ENCODE assay signal across 1 cellular context in the genomic region with DNA sequence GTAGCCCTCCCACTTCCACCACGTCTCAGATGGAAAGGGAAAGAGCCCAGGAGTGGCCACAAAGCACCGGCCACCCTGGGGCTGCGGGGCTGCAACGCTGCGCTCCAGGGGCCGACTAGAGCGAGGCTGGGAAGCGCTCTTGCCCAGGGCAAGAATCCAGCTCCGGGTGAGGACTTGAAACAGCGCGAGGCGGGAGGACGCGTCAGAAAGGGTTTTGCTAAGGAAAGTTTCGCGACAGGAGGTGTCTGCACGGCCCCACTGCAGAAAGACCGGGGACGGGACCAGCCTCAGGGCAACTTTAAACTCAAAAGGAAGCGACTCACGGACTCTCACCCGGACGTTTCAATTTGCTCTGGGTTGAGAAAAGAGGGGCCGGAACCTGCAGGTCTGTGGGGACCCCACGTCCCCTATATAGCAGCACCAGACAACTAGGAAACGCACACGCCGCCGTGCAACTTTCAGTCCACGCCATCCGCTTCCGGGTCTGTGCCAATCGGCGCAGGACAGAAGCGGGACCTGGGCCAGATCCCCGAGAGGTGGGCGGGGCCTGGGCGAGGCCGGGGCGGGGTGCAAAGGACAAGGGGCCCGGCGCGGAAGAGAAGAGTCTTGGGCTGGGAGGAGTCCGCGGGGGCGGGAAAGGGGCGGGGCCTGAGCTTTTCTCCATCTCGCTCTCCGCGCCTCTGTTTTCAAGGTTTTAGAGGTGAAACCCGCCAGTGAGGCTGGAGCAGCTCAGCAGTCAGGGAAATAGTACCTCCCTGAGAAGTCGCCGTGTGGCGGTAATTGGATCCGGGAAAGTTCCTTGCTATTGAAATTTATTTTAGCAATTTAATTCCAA.
TF ChIP-seq lines count a peak whose summit lies in the region.

A gene (minus strand): TSS at position 488 of the 835 bp plus-strand sequence. CDS start 6,792 bp downstream, outside the sequence.

TF ChIP-seq in HepG2, 621 proteins besides CTCF, POLR2A, EP300 and RAD21 (continued from another document and continues in another):
- TF ChIP-seq, protein P1, sequence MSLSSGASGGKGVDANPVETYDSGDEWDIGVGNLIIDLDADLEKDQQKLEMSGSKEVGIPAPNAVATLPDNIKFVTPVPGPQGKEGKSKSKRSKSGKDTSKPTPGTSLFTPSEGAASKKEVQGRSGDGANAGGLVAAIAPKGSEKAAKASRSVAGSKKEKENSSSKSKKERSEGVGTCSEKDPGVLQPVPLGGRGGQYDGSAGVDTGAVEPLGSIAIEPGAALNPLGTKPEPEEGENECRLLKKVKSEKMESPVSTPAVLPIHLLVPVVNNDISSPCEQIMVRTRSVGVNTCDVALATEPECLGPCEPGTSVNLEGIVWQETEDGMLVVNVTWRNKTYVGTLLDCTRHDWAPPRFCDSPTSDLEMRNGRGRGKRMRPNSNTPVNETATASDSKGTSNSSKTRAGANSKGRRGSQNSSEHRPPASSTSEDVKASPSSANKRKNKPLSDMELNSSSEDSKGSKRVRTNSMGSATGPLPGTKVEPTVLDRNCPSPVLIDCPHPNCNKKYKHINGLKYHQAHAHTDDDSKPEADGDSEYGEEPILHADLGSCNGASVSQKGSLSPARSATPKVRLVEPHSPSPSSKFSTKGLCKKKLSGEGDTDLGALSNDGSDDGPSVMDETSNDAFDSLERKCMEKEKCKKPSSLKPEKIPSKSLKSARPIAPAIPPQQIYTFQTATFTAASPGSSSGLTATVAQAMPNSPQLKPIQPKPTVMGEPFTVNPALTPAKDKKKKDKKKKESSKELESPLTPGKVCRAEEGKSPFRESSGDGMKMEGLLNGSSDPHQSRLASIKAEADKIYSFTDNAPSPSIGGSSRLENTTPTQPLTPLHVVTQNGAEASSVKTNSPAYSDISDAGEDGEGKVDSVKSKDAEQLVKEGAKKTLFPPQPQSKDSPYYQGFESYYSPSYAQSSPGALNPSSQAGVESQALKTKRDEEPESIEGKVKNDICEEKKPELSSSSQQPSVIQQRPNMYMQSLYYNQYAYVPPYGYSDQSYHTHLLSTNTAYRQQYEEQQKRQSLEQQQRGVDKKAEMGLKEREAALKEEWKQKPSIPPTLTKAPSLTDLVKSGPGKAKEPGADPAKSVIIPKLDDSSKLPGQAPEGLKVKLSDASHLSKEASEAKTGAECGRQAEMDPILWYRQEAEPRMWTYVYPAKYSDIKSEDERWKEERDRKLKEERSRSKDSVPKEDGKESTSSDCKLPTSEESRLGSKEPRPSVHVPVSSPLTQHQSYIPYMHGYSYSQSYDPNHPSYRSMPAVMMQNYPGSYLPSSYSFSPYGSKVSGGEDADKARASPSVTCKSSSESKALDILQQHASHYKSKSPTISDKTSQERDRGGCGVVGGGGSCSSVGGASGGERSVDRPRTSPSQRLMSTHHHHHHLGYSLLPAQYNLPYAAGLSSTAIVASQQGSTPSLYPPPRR (CRISPR knock-in tag; IDR thresholded peaks at IDR 0.05; ENCODE audit: borderline replicate concordance): no peak
- TF ChIP-seq ZNF563 (CRISPR knock-in tag; IDR thresholded peaks at IDR 0.05): peak; percentile 74; the same call in 1 of the 2 replicates
- TF ChIP-seq ZNF776 (CRISPR knock-in tag; IDR thresholded peaks at IDR 0.05): no peak
- TF ChIP-seq ZNF329 (CRISPR knock-in tag; IDR thresholded peaks at IDR 0.05; ENCODE audit: low read depth): no peak; the same call in 1 of the 2 replicates
- TF ChIP-seq ZNF607 (CRISPR knock-in tag; IDR thresholded peaks at IDR 0.05; ENCODE audit: borderline replicate concordance): no peak
- TF ChIP-seq, protein P2, sequence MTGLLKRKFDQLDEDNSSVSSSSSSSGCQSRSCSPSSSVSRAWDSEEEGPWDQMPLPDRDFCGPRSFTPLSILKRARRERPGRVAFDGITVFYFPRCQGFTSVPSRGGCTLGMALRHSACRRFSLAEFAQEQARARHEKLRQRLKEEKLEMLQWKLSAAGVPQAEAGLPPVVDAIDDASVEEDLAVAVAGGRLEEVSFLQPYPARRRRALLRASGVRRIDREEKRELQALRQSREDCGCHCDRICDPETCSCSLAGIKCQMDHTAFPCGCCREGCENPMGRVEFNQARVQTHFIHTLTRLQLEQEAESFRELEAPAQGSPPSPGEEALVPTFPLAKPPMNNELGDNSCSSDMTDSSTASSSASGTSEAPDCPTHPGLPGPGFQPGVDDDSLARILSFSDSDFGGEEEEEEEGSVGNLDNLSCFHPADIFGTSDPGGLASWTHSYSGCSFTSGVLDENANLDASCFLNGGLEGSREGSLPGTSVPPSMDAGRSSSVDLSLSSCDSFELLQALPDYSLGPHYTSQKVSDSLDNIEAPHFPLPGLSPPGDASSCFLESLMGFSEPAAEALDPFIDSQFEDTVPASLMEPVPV (CRISPR knock-in tag; IDR thresholded peaks at IDR 0.05): 0 out of 2 replicates have a peak, but pooled peaks have one; percentile 44
- TF ChIP-seq STAG1 (CRISPR knock-in tag; IDR thresholded peaks at IDR 0.05): no peak; the same call in 1 of the 2 replicates
- TF ChIP-seq DPF2 (CRISPR knock-in tag; IDR thresholded peaks at IDR 0.05; ENCODE audit: borderline replicate concordance, low read depth): no peak
- TF ChIP-seq ZNF570 (CRISPR knock-in tag; IDR thresholded peaks at IDR 0.05; ENCODE audit: borderline replicate concordance): no peak
- TF ChIP-seq SMAD1 (CRISPR knock-in tag; IDR thresholded peaks at IDR 0.05; ENCODE audit: borderline replicate concordance, low read depth): no peak
- 0 out of 2 replicates have a peak, but pooled peaks have one; percentile 64 for TF ChIP-seq ZNF343 (CRISPR knock-in tag; IDR thresholded peaks at IDR 0.05)
- TF ChIP-seq ZNF891 (CRISPR knock-in tag; IDR thresholded peaks at IDR 0.05): peak; percentile 40; the same call in 1 of the 2 replicates
- no peak for TF ChIP-seq BRD4 (CRISPR knock-in tag; IDR thresholded peaks at IDR 0.05)
- TF ChIP-seq, protein P3, sequence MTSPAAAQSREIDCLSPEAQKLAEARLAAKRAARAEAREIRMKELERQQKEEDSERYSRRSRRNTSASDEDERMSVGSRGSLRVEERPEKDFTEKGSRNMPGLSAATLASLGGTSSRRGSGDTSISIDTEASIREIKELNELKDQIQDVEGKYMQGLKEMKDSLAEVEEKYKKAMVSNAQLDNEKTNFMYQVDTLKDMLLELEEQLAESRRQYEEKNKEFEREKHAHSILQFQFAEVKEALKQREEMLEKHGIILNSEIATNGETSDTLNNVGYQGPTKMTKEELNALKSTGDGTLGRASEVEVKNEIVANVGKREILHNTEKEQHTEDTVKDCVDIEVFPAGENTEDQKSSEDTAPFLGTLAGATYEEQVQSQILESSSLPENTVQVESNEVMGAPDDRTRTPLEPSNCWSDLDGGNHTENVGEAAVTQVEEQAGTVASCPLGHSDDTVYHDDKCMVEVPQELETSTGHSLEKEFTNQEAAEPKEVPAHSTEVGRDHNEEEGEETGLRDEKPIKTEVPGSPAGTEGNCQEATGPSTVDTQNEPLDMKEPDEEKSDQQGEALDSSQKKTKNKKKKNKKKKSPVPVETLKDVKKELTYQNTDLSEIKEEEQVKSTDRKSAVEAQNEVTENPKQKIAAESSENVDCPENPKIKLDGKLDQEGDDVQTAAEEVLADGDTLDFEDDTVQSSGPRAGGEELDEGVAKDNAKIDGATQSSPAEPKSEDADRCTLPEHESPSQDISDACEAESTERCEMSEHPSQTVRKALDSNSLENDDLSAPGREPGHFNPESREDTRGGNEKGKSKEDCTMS (CRISPR knock-in tag; conservative IDR thresholded peaks at IDR 0.05): no peak
- no peak for TF ChIP-seq WIZ (CRISPR knock-in tag; IDR thresholded peaks at IDR 0.05)
- TF ChIP-seq ZNF670 (CRISPR knock-in tag; IDR thresholded peaks at IDR 0.05; ENCODE audit: borderline replicate concordance): no peak
- TF ChIP-seq, protein P4, sequence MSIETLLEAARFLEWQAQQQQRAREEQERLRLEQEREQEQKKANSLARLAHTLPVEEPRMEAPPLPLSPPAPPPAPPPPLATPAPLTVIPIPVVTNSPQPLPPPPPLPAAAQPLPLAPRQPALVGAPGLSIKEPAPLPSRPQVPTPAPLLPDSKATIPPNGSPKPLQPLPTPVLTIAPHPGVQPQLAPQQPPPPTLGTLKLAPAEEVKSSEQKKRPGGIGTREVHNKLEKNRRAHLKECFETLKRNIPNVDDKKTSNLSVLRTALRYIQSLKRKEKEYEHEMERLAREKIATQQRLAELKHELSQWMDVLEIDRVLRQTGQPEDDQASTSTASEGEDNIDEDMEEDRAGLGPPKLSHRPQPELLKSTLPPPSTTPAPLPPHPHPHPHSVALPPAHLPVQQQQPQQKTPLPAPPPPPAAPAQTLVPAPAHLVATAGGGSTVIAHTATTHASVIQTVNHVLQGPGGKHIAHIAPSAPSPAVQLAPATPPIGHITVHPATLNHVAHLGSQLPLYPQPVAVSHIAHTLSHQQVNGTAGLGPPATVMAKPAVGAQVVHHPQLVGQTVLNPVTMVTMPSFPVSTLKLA (IDR thresholded peaks at IDR 0.05): no peak
- no peak for TF ChIP-seq FOSL2 (CRISPR knock-in tag; IDR thresholded peaks at IDR 0.05)
- peak; percentile 80 for TF ChIP-seq ELF3 (CRISPR knock-in tag; IDR thresholded peaks at IDR 0.05)
- no peak for TF ChIP-seq ZNF816 (CRISPR knock-in tag; IDR thresholded peaks at IDR 0.05; ENCODE audit: borderline replicate concordance)
- TF ChIP-seq, protein P5, sequence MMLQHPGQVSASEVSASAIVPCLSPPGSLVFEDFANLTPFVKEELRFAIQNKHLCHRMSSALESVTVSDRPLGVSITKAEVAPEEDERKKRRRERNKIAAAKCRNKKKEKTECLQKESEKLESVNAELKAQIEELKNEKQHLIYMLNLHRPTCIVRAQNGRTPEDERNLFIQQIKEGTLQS (CRISPR knock-in tag; IDR thresholded peaks at IDR 0.05): no peak
- TF ChIP-seq SNAPC2 (CRISPR knock-in tag; IDR thresholded peaks at IDR 0.05): no peak
- TF ChIP-seq EED (CRISPR knock-in tag; IDR thresholded peaks at IDR 0.05): no peak
- no peak for TF ChIP-seq ZZZ3 (CRISPR knock-in tag; IDR thresholded peaks at IDR 0.05; ENCODE audit: borderline replicate concordance)
- TF ChIP-seq, protein P6, sequence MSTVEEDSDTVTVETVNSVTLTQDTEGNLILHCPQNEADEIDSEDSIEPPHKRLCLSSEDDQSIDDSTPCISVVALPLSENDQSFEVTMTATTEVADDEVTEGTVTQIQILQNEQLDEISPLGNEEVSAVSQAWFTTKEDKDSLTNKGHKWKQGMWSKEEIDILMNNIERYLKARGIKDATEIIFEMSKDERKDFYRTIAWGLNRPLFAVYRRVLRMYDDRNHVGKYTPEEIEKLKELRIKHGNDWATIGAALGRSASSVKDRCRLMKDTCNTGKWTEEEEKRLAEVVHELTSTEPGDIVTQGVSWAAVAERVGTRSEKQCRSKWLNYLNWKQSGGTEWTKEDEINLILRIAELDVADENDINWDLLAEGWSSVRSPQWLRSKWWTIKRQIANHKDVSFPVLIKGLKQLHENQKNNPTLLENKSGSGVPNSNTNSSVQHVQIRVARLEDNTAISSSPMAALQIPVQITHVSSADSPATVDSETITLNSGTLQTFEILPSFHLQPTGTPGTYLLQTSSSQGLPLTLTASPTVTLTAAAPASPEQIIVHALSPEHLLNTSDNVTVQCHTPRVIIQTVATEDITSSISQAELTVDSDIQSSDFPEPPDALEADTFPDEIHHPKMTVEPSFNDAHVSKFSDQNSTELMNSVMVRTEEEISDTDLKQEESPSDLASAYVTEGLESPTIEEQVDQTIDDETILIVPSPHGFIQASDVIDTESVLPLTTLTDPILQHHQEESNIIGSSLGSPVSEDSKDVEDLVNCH (CRISPR knock-in tag; IDR thresholded peaks at IDR 0.05): no peak
- TF ChIP-seq ZNF350 (CRISPR knock-in tag; IDR thresholded peaks at IDR 0.05; ENCODE audit: borderline replicate concordance, low read depth): 0 out of 2 replicates have a peak, but pooled peaks have one; percentile 16
- no peak for TF ChIP-seq ZNF292 (CRISPR knock-in tag; IDR thresholded peaks at IDR 0.05; ENCODE audit: borderline replicate concordance, low read depth)
- TF ChIP-seq PHF21A (CRISPR knock-in tag; IDR thresholded peaks at IDR 0.05): 0 out of 2 replicates have a peak, but pooled peaks have one; percentile 10
- peak; percentile 18 for TF ChIP-seq AGO2 (optimal IDR thresholded peaks at IDR 0.05; ENCODE audit: low read depth, low read length)
- TF ChIP-seq MIER3 (CRISPR knock-in tag; IDR thresholded peaks at IDR 0.05; ENCODE audit: borderline replicate concordance): no peak
- TF ChIP-seq, protein P7, sequence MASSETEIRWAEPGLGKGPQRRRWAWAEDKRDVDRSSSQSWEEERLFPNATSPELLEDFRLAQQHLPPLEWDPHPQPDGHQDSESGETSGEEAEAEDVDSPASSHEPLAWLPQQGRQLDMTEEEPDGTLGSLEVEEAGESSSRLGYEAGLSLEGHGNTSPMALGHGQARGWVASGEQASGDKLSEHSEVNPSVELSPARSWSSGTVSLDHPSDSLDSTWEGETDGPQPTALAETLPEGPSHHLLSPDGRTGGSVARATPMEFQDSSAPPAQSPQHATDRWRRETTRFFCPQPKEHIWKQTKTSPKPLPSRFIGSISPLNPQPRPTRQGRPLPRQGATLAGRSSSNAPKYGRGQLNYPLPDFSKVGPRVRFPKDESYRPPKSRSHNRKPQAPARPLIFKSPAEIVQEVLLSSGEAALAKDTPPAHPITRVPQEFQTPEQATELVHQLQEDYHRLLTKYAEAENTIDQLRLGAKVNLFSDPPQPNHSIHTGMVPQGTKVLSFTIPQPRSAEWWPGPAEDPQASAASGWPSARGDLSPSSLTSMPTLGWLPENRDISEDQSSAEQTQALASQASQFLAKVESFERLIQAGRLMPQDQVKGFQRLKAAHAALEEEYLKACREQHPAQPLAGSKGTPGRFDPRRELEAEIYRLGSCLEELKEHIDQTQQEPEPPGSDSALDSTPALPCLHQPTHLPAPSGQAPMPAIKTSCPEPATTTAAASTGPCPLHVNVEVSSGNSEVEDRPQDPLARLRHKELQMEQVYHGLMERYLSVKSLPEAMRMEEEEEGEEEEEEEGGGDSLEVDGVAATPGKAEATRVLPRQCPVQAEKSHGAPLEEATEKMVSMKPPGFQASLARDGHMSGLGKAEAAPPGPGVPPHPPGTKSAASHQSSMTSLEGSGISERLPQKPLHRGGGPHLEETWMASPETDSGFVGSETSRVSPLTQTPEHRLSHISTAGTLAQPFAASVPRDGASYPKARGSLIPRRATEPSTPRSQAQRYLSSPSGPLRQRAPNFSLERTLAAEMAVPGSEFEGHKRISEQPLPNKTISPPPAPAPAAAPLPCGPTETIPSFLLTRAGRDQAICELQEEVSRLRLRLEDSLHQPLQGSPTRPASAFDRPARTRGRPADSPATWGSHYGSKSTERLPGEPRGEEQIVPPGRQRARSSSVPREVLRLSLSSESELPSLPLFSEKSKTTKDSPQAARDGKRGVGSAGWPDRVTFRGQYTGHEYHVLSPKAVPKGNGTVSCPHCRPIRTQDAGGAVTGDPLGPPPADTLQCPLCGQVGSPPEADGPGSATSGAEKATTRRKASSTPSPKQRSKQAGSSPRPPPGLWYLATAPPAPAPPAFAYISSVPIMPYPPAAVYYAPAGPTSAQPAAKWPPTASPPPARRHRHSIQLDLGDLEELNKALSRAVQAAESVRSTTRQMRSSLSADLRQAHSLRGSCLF (CRISPR knock-in tag; IDR thresholded peaks at IDR 0.05; ENCODE audit: borderline replicate concordance): peak; percentile 43; the same call in 1 of the 2 replicates
- TF ChIP-seq ZNF432 (CRISPR knock-in tag; IDR thresholded peaks at IDR 0.05; ENCODE audit: borderline replicate concordance): no peak
- TF ChIP-seq, protein P8, sequence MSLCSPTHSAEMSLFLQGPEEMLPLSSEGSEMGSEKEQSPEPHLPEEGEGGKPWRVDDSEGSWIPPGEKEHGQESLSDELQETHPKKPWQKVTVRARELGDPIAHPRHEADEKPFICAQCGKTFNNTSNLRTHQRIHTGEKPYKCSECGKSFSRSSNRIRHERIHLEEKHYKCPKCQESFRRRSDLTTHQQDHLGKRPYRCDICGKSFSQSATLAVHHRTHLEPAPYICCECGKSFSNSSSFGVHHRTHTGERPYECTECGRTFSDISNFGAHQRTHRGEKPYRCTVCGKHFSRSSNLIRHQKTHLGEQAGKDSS (CRISPR knock-in tag; IDR thresholded peaks at IDR 0.05; ENCODE audit: borderline replicate concordance, low read depth): no peak
